1 cellular context compared by ENCODE assay signal in genomic region chr7:108086962-108087361, GRCh38.
TF ChIP-seq lines count a peak whose summit lies in the region.

No MANE protein-coding gene starts in this region.

TF ChIP-seq in IMR-90, 13 proteins besides CTCF, POLR2A, EP300 and RAD21 (continued from another document):
- TF ChIP-seq USF2 (IDR thresholded peaks at IDR 0.05; ENCODE audit: low read depth, low read length) (no peak), RCOR1 (IDR thresholded peaks at IDR 0.05; ENCODE audit: insufficient replicate concordance, low read length) (no peak), RFX5 (IDR thresholded peaks at IDR 0.05; ENCODE audit: low read depth, low read length) (no peak)
